Comparison of ENCODE assay signal across 19 cellular contexts in genomic region chr5:2172471-2172870, GRCh38.
DNase-seq lines count a peak whose midpoint lies in the region; ATAC-seq and TF ChIP-seq lines count a peak whose summit lies in the region.
"Had no signal": no experiment of that assay in that cellular context is flagged by ENCODE, and none has a peak within 500 bp of the region (broad histone marks: within the 10 kb centered on the region; RNA-seq: fewer than 3 reads in every experiment).

No MANE protein-coding gene starts in this region.

- no peak for TF ChIP-seq POLR2A in heart left ventricle (IDR thresholded peaks at IDR 0.05)

- H3K79me2 ChIP-seq in osteoblast (ENCODE audit: insufficient read depth, low read length): no peaks in the 10 kb centered on the region

- H3K27ac ChIP-seq in heart left ventricle: no peak overlapping the region
- no peak overlapping the region for H3K27ac ChIP-seq in osteoblast (ENCODE audit: low read depth, low read length)
- H3K27ac ChIP-seq: HL-60 had no signal

- 85 to 92% (median 86%) methylated on average over 5 of the region's 5 CpGs for WGBS in heart left ventricle, 4 donors

- ATAC-seq in left cardiac atrium (no peak), heart left ventricle (no peak)
- ATAC-seq: GM23338 had no signal

- H2AFZ ChIP-seq in osteoblast (ENCODE audit: low read length): no peak overlapping the region

- intact Hi-C loops in left cardiac atrium (cut with DNase I) (no loop called here), heart left ventricle (cut with DNase I) (no loop called here)

- no peaks in the 10 kb centered on the region for H4K20me1 ChIP-seq in osteoblast (ENCODE audit: insufficient read depth, low read length)

- no peaks in the 10 kb centered on the region for H3K9me3 ChIP-seq in heart left ventricle
- no peaks in the 10 kb centered on the region for H3K9me3 ChIP-seq in osteoblast (ENCODE audit: low read depth, low read length)
- H3K9me3 ChIP-seq: BE2C had no signal

- H3K4me1 ChIP-seq in heart left ventricle (peaks cover 0 to 5% (median 0%) of the 10 kb centered on the region in 12 donors), osteoblast (ENCODE audit: insufficient read depth, low read length) (no peaks in the 10 kb centered on the region)
- H3K4me1 ChIP-seq: BE2C had no signal

- H3K36me3 ChIP-seq in heart left ventricle: no peaks in the 10 kb centered on the region
- no peaks in the 10 kb centered on the region for H3K36me3 ChIP-seq in osteoblast (ENCODE audit: insufficient read depth, low read length)
- H3K36me3 ChIP-seq: BE2C had no signal

- H3K4me3 ChIP-seq in heart left ventricle (no peak overlapping the region), osteoblast (ENCODE audit: insufficient read depth, low read length) (no peak overlapping the region)
- H3K4me3 ChIP-seq: GM23338 had no signal

- H3K4me2 ChIP-seq in osteoblast (ENCODE audit: insufficient read depth, low read length): no peak overlapping the region
- H3K4me2 ChIP-seq: GM23338 had no signal

- H3K27me3 ChIP-seq in heart left ventricle: peaks cover 0 to 21% (median 0%) of the 10 kb centered on the region in 9 donors
- no peaks in the 10 kb centered on the region for H3K27me3 ChIP-seq in osteoblast (ENCODE audit: insufficient read depth, low read length)
- H3K27me3 ChIP-seq: BE2C had no signal

- no peak for TF ChIP-seq CTCF in heart left ventricle (IDR thresholded peaks at IDR 0.05)
- no peak for TF ChIP-seq CTCF in osteoblast (IDR thresholded peaks at IDR 0.05; ENCODE audit: extremely low read depth, low read depth, low read length)

- DNase-seq in left cardiac atrium: peak; percentile 10
- no peak for DNase-seq in heart left ventricle
- peak; percentile 67 for DNase-seq in mesenteric fat pad (ENCODE audit: low spot score)
- peak; percentile 68 for DNase-seq in osteoblast (ENCODE audit: insufficient read length, low spot score, missing footprints)
- DNase-seq in globus pallidus (ENCODE audit: low spot score): no peak
- no peak for DNase-seq in SHP77 treated with DMSO at 0.1 percent for 48 hours (lab: John Stamatoyannopoulos, UW)
- DNase-seq: ACHN; BE2C; C1 segment of cervical spinal cord; CD4-positive, CD25-positive, alpha-beta regulatory T cell; CD8-positive, alpha-beta memory T cell; COR-L47; DMS 273 treated with DMSO at 0.1 percent for 48 hours; DMS53; GDM1; HCEC 1CT; IMR-90 had no signal

Comparison
In these comparisons a context has a peak if more than half of its experiments do, and no peak if none do; other contexts are left out.
1. DNase-seq: peak in left cardiac atrium (single experiment), mesenteric fat pad (single experiment) and osteoblast (single experiment); none in heart left ventricle (0 of 5), globus pallidus (single experiment) and SHP77 treated with DMSO at 0.1 percent for 48 hours (single experiment).